ENCODE assay signal across 18 cellular contexts in genomic region chr10:92505044-92505443, GRCh38.
A peak's percentile ranks its signal among the peaks of the same experiment; 100 is the strongest.
DNase-seq lines count a peak whose midpoint lies in the region; ATAC-seq and TF ChIP-seq lines count a peak whose summit lies in the region.
"Had no signal": no experiment of that assay in that cellular context is flagged by ENCODE, and none has a peak within 500 bp of the region (broad histone marks: within the 10 kb centered on the region; RNA-seq: fewer than 3 reads in every experiment).

No MANE protein-coding gene starts in this region.

- DNase-seq in cardiac muscle cell (ENCODE audit: low read depth in 1 of 2, low spot score in 1 of 2) (no peak), left cardiac atrium (no peak), HFFc6 (no peak), SJCRH30 (no peak), middle frontal gyrus (ENCODE audit: extremely low spot score, low spot score) (no peak), NCI-H1417 (lab: John Stamatoyannopoulos, UW) (no peak)
- no peak for DNase-seq in stimulated activated effector memory CD8-positive, alpha-beta T cell treated with anti-CD3 and anti-CD28 coated beads, Interleukin-12 subunit alpha, Interleukin-12 subunit beta, amount 100 ng/mL, for 72 hours (ENCODE audit: low spot score in 2 of 2)
- DNase-seq in central memory CD4-positive, alpha-beta T cell: no peak
- DNase-seq: ACHN; BE2C; C1 segment of cervical spinal cord; Caco-2; CD4-positive, alpha-beta T cell; DMS79; GDM1; H9 had no signal

- H3K36me3 ChIP-seq in cardiac muscle cell (peaks cover 14% of the 10 kb centered on the region), SJCRH30 (peaks cover 9% of the 10 kb centered on the region)

- H3K27ac ChIP-seq in cardiac muscle cell (peak overlapping the region; percentile 84), SJCRH30 (peak overlapping the region; percentile 90; the same call in 1 of the 2 replicates)
- H3K27ac ChIP-seq: 22Rv1, KMS-11 had no signal

- no peaks in the 10 kb centered on the region for H3K9me3 Mint-ChIP-seq in HFFc6
- no peaks in the 10 kb centered on the region for H3K9me3 Mint-ChIP-seq in stimulated activated effector memory CD8-positive, alpha-beta T cell treated with anti-CD3 and anti-CD28 coated beads, Interleukin-12 subunit alpha, Interleukin-12 subunit beta, amount 100 ng/mL, for 72 hours
- H3K9me3 Mint-ChIP-seq: CD4-positive, alpha-beta T cell; H9 had no signal

- no peaks in the 10 kb centered on the region for H3K9me3 ChIP-seq in cardiac muscle cell (ENCODE audit: low read depth)
- H3K9me3 ChIP-seq in SJCRH30 (replicated peaks): no peaks in the 10 kb centered on the region
- H3K9me3 ChIP-seq: BE2C, Caco-2 had no signal

- peaks cover 13% of the 10 kb centered on the region; the same call in 1 of the 2 replicates for H3K4me1 Mint-ChIP-seq in HFFc6 (ENCODE audit: low read depth)
- H3K4me1 Mint-ChIP-seq in stimulated activated effector memory CD8-positive, alpha-beta T cell treated with anti-CD3 and anti-CD28 coated beads, Interleukin-12 subunit alpha, Interleukin-12 subunit beta, amount 100 ng/mL, for 72 hours: no peaks in the 10 kb centered on the region
- H3K4me1 Mint-ChIP-seq: H9 had no signal

- H3K4me3 ChIP-seq in cardiac muscle cell (peak overlapping the region; percentile 24), SJCRH30 (no peak overlapping the region)

- H3K4me3 Mint-ChIP-seq in HFFc6: no peak overlapping the region
- H3K4me3 Mint-ChIP-seq in stimulated activated effector memory CD8-positive, alpha-beta T cell treated with anti-CD3 and anti-CD28 coated beads, Interleukin-12 subunit alpha, Interleukin-12 subunit beta, amount 100 ng/mL, for 72 hours: no peak overlapping the region
- H3K4me3 Mint-ChIP-seq: CD4-positive, alpha-beta T cell; H9 had no signal

- intact Hi-C loops in left cardiac atrium (cut with DNase I): no loop called here

- no peaks in the 10 kb centered on the region for H3K27me3 Mint-ChIP-seq in HFFc6 (ENCODE audit: insufficient read depth)
- H3K27me3 Mint-ChIP-seq: CD4-positive, alpha-beta T cell had no signal

- peaks cover 22% of the 10 kb centered on the region for H3K36me3 Mint-ChIP-seq in HFFc6 (ENCODE audit: low read depth)
- H3K36me3 Mint-ChIP-seq in stimulated activated effector memory CD8-positive, alpha-beta T cell treated with anti-CD3 and anti-CD28 coated beads, Interleukin-12 subunit alpha, Interleukin-12 subunit beta, amount 100 ng/mL, for 72 hours: peaks cover 84% of the 10 kb centered on the region

- TF ChIP-seq CTCF in cardiac muscle cell (IDR thresholded peaks at IDR 0.05; ENCODE audit: low read depth, low read length): no peak
- TF ChIP-seq CTCF in HFFc6 (IDR thresholded peaks at IDR 0.05): peak; percentile 19; the same call in 1 of the 2 replicates

- H3K27me3 ChIP-seq in cardiac muscle cell (no peaks in the 10 kb centered on the region), SJCRH30 (no peaks in the 10 kb centered on the region)
- H3K27me3 ChIP-seq: BE2C had no signal

- no peak for ATAC-seq in left cardiac atrium
- ATAC-seq in stimulated activated effector memory CD8-positive, alpha-beta T cell treated with anti-CD3 and anti-CD28 coated beads, Interleukin-12 subunit alpha, Interleukin-12 subunit beta, amount 100 ng/mL, for 72 hours: no peak

- no peak overlapping the region for H3K27ac Mint-ChIP-seq in HFFc6
- peak overlapping the region; percentile 5 for H3K27ac Mint-ChIP-seq in stimulated activated effector memory CD8-positive, alpha-beta T cell treated with anti-CD3 and anti-CD28 coated beads, Interleukin-12 subunit alpha, Interleukin-12 subunit beta, amount 100 ng/mL, for 72 hours
- H3K27ac Mint-ChIP-seq: CD4-positive, alpha-beta T cell; H9 had no signal

- H3K4me1 ChIP-seq in cardiac muscle cell (ENCODE audit: low read depth): peaks cover 33% of the 10 kb centered on the region
- H3K4me1 ChIP-seq in SJCRH30: peaks cover 16% of the 10 kb centered on the region
- H3K4me1 ChIP-seq: BE2C, Caco-2 had no signal
